Comparison of ENCODE assay signal across 8 cellular contexts in the genomic region with DNA sequence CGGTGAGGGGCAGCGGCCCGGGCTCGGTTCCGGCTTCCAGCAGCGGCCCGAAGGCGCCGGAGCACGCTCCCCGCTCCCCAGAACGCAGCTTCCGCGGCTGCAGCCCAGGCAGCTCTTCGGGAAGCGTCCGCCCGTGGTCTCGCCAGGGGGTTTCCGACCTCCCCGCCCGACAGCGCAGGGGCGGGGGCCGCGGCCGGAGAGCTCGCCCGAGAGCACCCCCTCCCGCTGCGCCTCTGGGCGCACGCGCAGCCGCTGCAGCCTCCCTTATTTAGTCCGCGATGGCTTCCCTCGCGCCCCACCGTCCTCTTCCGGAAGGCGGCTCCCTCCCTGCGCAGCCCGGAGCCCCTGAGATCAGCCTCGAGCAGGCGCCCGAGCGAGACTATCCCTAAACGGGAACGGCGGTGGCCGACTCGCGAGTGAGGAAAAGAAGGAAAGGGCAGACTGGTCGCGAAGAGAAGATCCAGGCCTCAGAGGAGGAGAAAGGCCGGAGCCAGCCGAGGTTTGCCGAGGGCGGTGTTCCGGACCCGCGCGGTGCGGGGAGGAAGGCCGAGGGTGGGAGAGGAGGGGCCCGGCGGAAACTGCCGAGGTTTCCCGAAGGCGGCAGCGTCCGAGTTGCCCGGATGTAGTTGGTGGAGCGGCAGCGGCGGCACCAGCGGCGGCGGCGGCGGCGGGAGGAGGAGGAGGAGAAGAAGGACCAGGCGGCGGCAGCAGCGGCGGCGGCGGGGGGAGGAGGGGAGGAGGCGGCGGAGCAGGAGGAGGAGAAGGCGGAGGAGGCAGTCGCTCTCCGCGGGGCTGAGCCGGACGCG. TPM values are rescaled to one million over a fixed set of nuclear protein-coding genes. Genes with fewer than 3 reads are reported as not detected.
A peak's percentile ranks its signal among the peaks of the same experiment; 100 is the strongest.
DNase-seq lines count a peak whose midpoint lies in the region; ATAC-seq and TF ChIP-seq lines count a peak whose summit lies in the region.

A gene with protein sequence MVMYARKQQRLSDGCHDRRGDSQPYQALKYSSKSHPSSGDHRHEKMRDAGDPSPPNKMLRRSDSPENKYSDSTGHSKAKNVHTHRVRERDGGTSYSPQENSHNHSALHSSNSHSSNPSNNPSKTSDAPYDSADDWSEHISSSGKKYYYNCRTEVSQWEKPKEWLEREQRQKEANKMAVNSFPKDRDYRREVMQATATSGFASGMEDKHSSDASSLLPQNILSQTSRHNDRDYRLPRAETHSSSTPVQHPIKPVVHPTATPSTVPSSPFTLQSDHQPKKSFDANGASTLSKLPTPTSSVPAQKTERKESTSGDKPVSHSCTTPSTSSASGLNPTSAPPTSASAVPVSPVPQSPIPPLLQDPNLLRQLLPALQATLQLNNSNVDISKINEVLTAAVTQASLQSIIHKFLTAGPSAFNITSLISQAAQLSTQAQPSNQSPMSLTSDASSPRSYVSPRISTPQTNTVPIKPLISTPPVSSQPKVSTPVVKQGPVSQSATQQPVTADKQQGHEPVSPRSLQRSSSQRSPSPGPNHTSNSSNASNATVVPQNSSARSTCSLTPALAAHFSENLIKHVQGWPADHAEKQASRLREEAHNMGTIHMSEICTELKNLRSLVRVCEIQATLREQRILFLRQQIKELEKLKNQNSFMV (plus strand): TSS at position 610 of the 806 bp plus-strand sequence. CDS start 462 bp downstream, outside the sequence.

- H3K27ac ChIP-seq in IMR-90 (ENCODE audit: insufficient read depth, low read length) (peak within 1 kb of the TSS; percentile 99), epithelial cell of prostate (peak within 1 kb of the TSS; percentile 94)

- H4K20me1 ChIP-seq in IMR-90 (ENCODE audit: insufficient read depth, low read length): peaks cover 38% of the 10 kb centered on the region

- ATAC-seq in GM21528 (IDR thresholded peaks at IDR 0.05; ENCODE audit: low FRiP score, unreplicated experiment) (peak; percentile 88), IMR-90 (ENCODE audit: low read depth) (peak; percentile 89)

- H2BK20ac ChIP-seq in IMR-90 (ENCODE audit: low read depth, low read length): no peak within 1 kb of the TSS

- DNase-seq in DMS 273 (lab: John Stamatoyannopoulos, UW; ENCODE audit: unreplicated experiment) (peak; percentile 94), IMR-90 (peak; percentile 89), OCI-M1 (lab: John Stamatoyannopoulos, UW) (peak; percentile 95), activated T-cell treated with anti-CD3 and anti-CD28 coated beads for 4 hours (peak; percentile 94), epithelial cell of prostate (ENCODE audit: low read depth, low spot score) (peak; percentile 48), mucosa of gallbladder (ENCODE audit: low spot score) (peak; percentile 97)
- peak; percentile 93 for DNase-seq in stimulated activated CD8-positive, alpha-beta memory T cell treated with anti-CD3 and anti-CD28 coated beads, Interleukin-4, amount 100 ng/mL, for 4 hours (ENCODE audit: low read depth in 2 of 2, low spot score in 1 of 2)

- 0 out of 2 replicates have a peak, but pooled peaks have one; percentile 13 for TF ChIP-seq CTCF in IMR-90 (conservative IDR thresholded peaks at IDR 0.05; ENCODE audit: low read depth, low read length)

- H4K5ac ChIP-seq in IMR-90 (ENCODE audit: low read depth, low read length): peak within 1 kb of the TSS; percentile 99

- in situ Hi-C loops in IMR-90 (cut with MboI; ENCODE audit: low sequenced_read_pairs): no loop called here

- no peak for TF ChIP-seq RAD21 in IMR-90 (IDR thresholded peaks at IDR 0.05; ENCODE audit: low read length)

- peak within 1 kb of the TSS; percentile 100 for H4K91ac ChIP-seq in IMR-90 (ENCODE audit: insufficient read depth, low read depth, low read length)

- POLR2A ChIA-PET in IMR-90 (lab: Charles Lee; ENCODE audit: unreplicated experiment): interaction anchor here (0.5 to 1.5 kb wide), 2 partner anchors 13 to 20 kb away, joined by 3 to 6 read pairs; no protein-coding TSS in a partner anchor

- H4K8ac ChIP-seq in IMR-90 (ENCODE audit: low read depth in 2 of 2, low read length in 2 of 2): peak within 1 kb of the TSS; percentile 74 to 97

- H3K4ac ChIP-seq in IMR-90 (ENCODE audit: low read depth, low read length): peak within 1 kb of the TSS; percentile 99

- peak within 1 kb of the TSS; percentile 100 for H3K9ac ChIP-seq in IMR-90 (ENCODE audit: low read depth, low read length)

- TF ChIP-seq POLR2A in IMR-90 (IDR thresholded peaks at IDR 0.05; ENCODE audit: low read depth, low read length): peak; percentile 96

- H3K36me3 ChIP-seq in IMR-90 (ENCODE audit: control insufficient read depth, insufficient read depth, low read length): peaks cover 12% of the 10 kb centered on the region

- CTCF ChIA-PET in IMR-90 (lab: Yijun Ruan, JAX): no interaction called here

- peak within 1 kb of the TSS; percentile 100 for H2AFZ ChIP-seq in IMR-90 (replicated peaks; ENCODE audit: low read length, poor library complexity)

- peak within 1 kb of the TSS; percentile 99 for H2BK5ac ChIP-seq in IMR-90 (ENCODE audit: low read depth, low read length, poor library complexity, severe bottlenecking)

- H2AK5ac ChIP-seq in IMR-90 (ENCODE audit: low read depth, low read length): peak within 1 kb of the TSS; percentile 71

- H3K4me1 ChIP-seq in IMR-90 (ENCODE audit: control insufficient read depth, insufficient read depth, low read length): no peaks in the 10 kb centered on the region; the same call in 1 of the 2 replicates

- peak within 1 kb of the TSS; percentile 94 for H2BK120ac ChIP-seq in IMR-90 (ENCODE audit: low read depth, low read length)

- H3K79me1 ChIP-seq in IMR-90 (ENCODE audit: low read depth in 1 of 2, low read length in 2 of 2): peaks cover 16 to 49% of the 10 kb centered on the region in 2 experiments

- H3K4me2 ChIP-seq in IMR-90 (ENCODE audit: low read depth, low read length): peak within 1 kb of the TSS; percentile 99

- intact Hi-C loops in IMR-90 (cut with micrococcal nuclease): no loop called here

- H3K9me3 ChIP-seq in IMR-90 (ENCODE audit: control insufficient read depth, insufficient read depth, low read length): no peaks in the 10 kb centered on the region

- peak within 1 kb of the TSS; percentile 92 for H3K4me3 ChIP-seq in IMR-90 (ENCODE audit: insufficient read depth, low read depth, low read length)

- dilution Hi-C loops in IMR-90 (cut with HindIII; ENCODE audit: low sequenced_read_pairs, unreplicated experiment): no loop called here

- H3K18ac ChIP-seq in IMR-90 (ENCODE audit: low read depth, low read length): peak within 1 kb of the TSS; percentile 99

- no peaks in the 10 kb centered on the region for H3K27me3 ChIP-seq in IMR-90 (ENCODE audit: control insufficient read depth, insufficient read depth, low read length)

- H2BK15ac ChIP-seq in IMR-90 (ENCODE audit: low read depth, low read length): peak within 1 kb of the TSS; percentile 69; the same call in 1 of the 3 replicates

- H3K14ac ChIP-seq in IMR-90 (replicated peaks; ENCODE audit: low read depth, low read length): peak within 1 kb of the TSS; percentile 100

- WGBS in IMR-90 (ENCODE audit: extremely low coverage in 2 of 2, insufficient read length in 1 of 2), 2 experiments: 0% methylated on average over 34 of the region's 98 CpGs; no CpG with 5 or more reads in 1 of the 2 experiments

- H3K23ac ChIP-seq in IMR-90 (ENCODE audit: low read depth, low read length): peak within 1 kb of the TSS; percentile 99

- H3K9me1 ChIP-seq in IMR-90 (ENCODE audit: insufficient read depth, low read length): peaks cover 5% of the 10 kb centered on the region; the same call in 1 of the 2 replicates

- peak within 1 kb of the TSS; percentile 99 for H3K56ac ChIP-seq in IMR-90 (ENCODE audit: extremely low read depth, insufficient read depth, low read length)

- no TSS peak for BruUV-seq in IMR-90 (replicated peaks; lab: Mats Ljungman, UMichigan)

- peak within 1 kb of the TSS; percentile 97 for H2AK9ac ChIP-seq in IMR-90 (replicated peaks; ENCODE audit: low read depth, low read length, poor library complexity)

TF ChIP-seq in IMR-90, 13 proteins besides CTCF, POLR2A, EP300 and RAD21:
- TF ChIP-seq SMC3 (IDR thresholded peaks at IDR 0.05; ENCODE audit: low read depth, low read length) (no peak), MAZ (IDR thresholded peaks at IDR 0.05; ENCODE audit: borderline replicate concordance, low read depth, low read length) (peak; percentile 96)

RNA-seq across cellular contexts. Expression of the gene that starts here (rescaled TPM):
- total RNA-seq in IMR-90 (2012; rRNA removed) (52.2 and 53.6 TPM in 2 replicates), mucosa of gallbladder (119 TPM)
- polyA plus RNA-seq in IMR-90 (2012; rRNA removed): 39.6 and 41.0 TPM in 2 replicates
- polyA plus RNA-seq in IMR-90 (2012; cell fraction: cytosol; rRNA removed): 11.3 and 17.5 TPM in 2 replicates
- 14.4 and 77.3 TPM in 2 replicates for polyA plus RNA-seq in IMR-90 (2012; cell fraction: nucleus; rRNA removed; ENCODE audit: low replicate concordance)

Comparison
In these comparisons a context has a peak if more than half of its experiments do, and no peak if none do; other contexts are left out.
1. Peak in every context shown above with its lines: DNase-seq, ATAC-seq, H3K4me3 ChIP-seq and H3K27ac ChIP-seq.